In genomic region chrX:77510007-77510406, GRCh38 we compare ENCODE assay signal across 16 cellular contexts.
"Had no signal": no experiment of that assay in that cellular context is flagged by ENCODE, and none has a peak within 500 bp of the region (broad histone marks: within the 10 kb centered on the region; RNA-seq: fewer than 3 reads in every experiment).

No MANE protein-coding gene starts in this region.

- ATAC-seq: left lung had no signal

- H3K27ac Mint-ChIP-seq: activated CD4-positive, alpha-beta memory T cell treated with anti-CD3 and anti-CD28 coated beads for 36 hours; dendritic cell treated with granulocyte-macrophage colony-stimulating factor and Interleukin-4, amounts not matched to agents 40 ng/mL and 50 ng/mL, for 4 days had no signal

- H3K4me3 ChIP-seq: left lung, sigmoid colon, thyroid gland had no signal

- H3K27ac ChIP-seq: epithelial cell of prostate, left lung, sigmoid colon, thyroid gland had no signal

- H3K9me3 ChIP-seq: thyroid gland had no signal

- H3K4me1 ChIP-seq: left lung, sigmoid colon, thyroid gland had no signal

- DNase-seq: activated CD4-positive, alpha-beta memory T cell treated with anti-CD3 and anti-CD28 coated beads for 36 hours; activated effector memory CD4-positive, alpha-beta T cell treated with Interleukin-2 at 50 U/mL for 16 hours; activated naive CD4-positive, alpha-beta T cell treated with anti-CD3 and anti-CD28 coated beads, Interleukin-2, amount 50 U/mL, for 16 hours; effector memory CD4-positive, alpha-beta T cell; head of caudate nucleus; kidney; left lung; occipital lobe; posterior cingulate gyrus; sigmoid colon; stimulated activated CD8-positive, alpha-beta memory T cell treated with anti-CD3 and anti-CD28 coated beads, Interleukin-4, amount 100 ng/mL, for 48 hours; stimulated activated naive CD4-positive, alpha-beta T cell; SW 1271; thyroid gland had no signal

- H3K4me3 Mint-ChIP-seq: activated CD4-positive, alpha-beta memory T cell treated with anti-CD3 and anti-CD28 coated beads for 36 hours; dendritic cell treated with granulocyte-macrophage colony-stimulating factor and Interleukin-4, amounts not matched to agents 40 ng/mL and 50 ng/mL, for 4 days had no signal

- H3K27me3 Mint-ChIP-seq: activated CD4-positive, alpha-beta memory T cell treated with anti-CD3 and anti-CD28 coated beads for 36 hours; dendritic cell treated with granulocyte-macrophage colony-stimulating factor and Interleukin-4, amounts not matched to agents 40 ng/mL and 50 ng/mL, for 4 days had no signal

- H3K27me3 ChIP-seq: left lung, sigmoid colon, thyroid gland had no signal
